10 cellular contexts compared by ENCODE assay signal in genomic region chr20:59338444-59338843, GRCh38. TPM values are rescaled to one million over a fixed set of nuclear protein-coding genes. Genes with fewer than 3 reads are reported as not detected.
DNase-seq lines count a peak whose midpoint lies in the region; ATAC-seq and FAIRE-seq lines count a peak whose summit lies in the region.
"Not testable (repeated sequence)": the region's sequence is repeated elsewhere in the genome, so short reads cannot be mapped to it uniquely, and the experiment has no call there.
"Had no signal": no experiment of that assay in that cellular context is flagged by ENCODE, and none has a peak within 500 bp of the region (broad histone marks: within the 10 kb centered on the region; RNA-seq: fewer than 3 reads in every experiment).

No MANE protein-coding gene starts in this region.

- not testable (repeated sequence) for H3K27me3 ChIP-seq in BLaER1

- peak; percentile 35 for FAIRE-seq in GM18507 (lab: Jason Lieb, UNC)
- peak; percentile 58 for FAIRE-seq in urothelium cell line (lab: Jason Lieb, UNC)

- not testable (repeated sequence) for H3K36me3 ChIP-seq in BLaER1

- not testable (repeated sequence) for H3K9me3 ChIP-seq in BLaER1

- H3K4me1 ChIP-seq in BLaER1 = peaks cover 51% of the 10 kb centered on the region

- DNase-seq in GM18507 (ENCODE audit: extremely low spot score, insufficient read length, low read depth); activated naive CD8-positive, alpha-beta T cell treated with anti-CD3 and anti-CD28 coated beads for 36 hours; naive B cell; urothelium cell line (ENCODE audit: low spot score): not testable (repeated sequence)

- peak overlapping the region; percentile 26 for H3K27ac Mint-ChIP-seq in activated naive CD8-positive, alpha-beta T cell treated with anti-CD3 and anti-CD28 coated beads for 36 hours
- H3K27ac Mint-ChIP-seq in dendritic cell treated with granulocyte-macrophage colony-stimulating factor and Interleukin-4, amounts not matched to agents 40 ng/mL and 50 ng/mL, for 4 days = peak overlapping the region; percentile 33
- H3K27ac Mint-ChIP-seq in naive B cell = peak overlapping the region in 2 of 6 donors; percentile 36 to 87

- H4K20me1 ChIP-seq in BLaER1 = not testable (repeated sequence)

- not testable (repeated sequence) for H3K4me1 Mint-ChIP-seq in activated naive CD8-positive, alpha-beta T cell treated with anti-CD3 and anti-CD28 coated beads for 36 hours; dendritic cell treated with granulocyte-macrophage colony-stimulating factor and Interleukin-4, amounts not matched to agents 40 ng/mL and 50 ng/mL, for 4 days (ENCODE audit: low read depth); naive B cell

- not testable (repeated sequence) for H3K27me3 Mint-ChIP-seq in activated naive CD8-positive, alpha-beta T cell treated with anti-CD3 and anti-CD28 coated beads for 36 hours; dendritic cell treated with granulocyte-macrophage colony-stimulating factor and Interleukin-4, amounts not matched to agents 40 ng/mL and 50 ng/mL, for 4 days
- peaks cover 4 to 12% (median 7%) of the 10 kb centered on the region in 3 donors for H3K27me3 Mint-ChIP-seq in naive B cell

- not testable (repeated sequence) for H3K9ac ChIP-seq in BLaER1

- ATAC-seq in naive B cell (ENCODE audit: low read depth in 2 of 2) = peak; percentile 20 to 34

- H3K4me3 Mint-ChIP-seq in activated naive CD8-positive, alpha-beta T cell treated with anti-CD3 and anti-CD28 coated beads for 36 hours; dendritic cell treated with granulocyte-macrophage colony-stimulating factor and Interleukin-4, amounts not matched to agents 40 ng/mL and 50 ng/mL, for 4 days; naive B cell: not testable (repeated sequence)

- H3K27ac ChIP-seq in BLaER1 = not testable (repeated sequence)

- intact Hi-C loops in dendritic cell treated with granulocyte-macrophage colony-stimulating factor and Interleukin-4, amounts not matched to agents 40 ng/mL and 50 ng/mL, for 4 days (cut with micrococcal nuclease) = not testable (repeated sequence)

- peak overlapping the region; percentile 48 for H3K4me2 ChIP-seq in BLaER1

- not testable (repeated sequence) for H3K9me3 Mint-ChIP-seq in activated naive CD8-positive, alpha-beta T cell treated with anti-CD3 and anti-CD28 coated beads for 36 hours; dendritic cell treated with granulocyte-macrophage colony-stimulating factor and Interleukin-4, amounts not matched to agents 40 ng/mL and 50 ng/mL, for 4 days; naive B cell

- not testable (repeated sequence) for H3K4me3 ChIP-seq in BLaER1

- not testable (repeated sequence) for H3K36me3 Mint-ChIP-seq in activated naive CD8-positive, alpha-beta T cell treated with anti-CD3 and anti-CD28 coated beads for 36 hours; dendritic cell treated with granulocyte-macrophage colony-stimulating factor and Interleukin-4, amounts not matched to agents 40 ng/mL and 50 ng/mL, for 4 days (ENCODE audit: low read depth); naive B cell

RNA-seq across cellular contexts. Expression of gene EDN3, which starts 38.0 kb away (rescaled TPM):
- total RNA-seq in activated naive CD8-positive, alpha-beta T cell treated with anti-CD3 and anti-CD28 coated beads for 36 hours = not detected
- not detected for polyA plus RNA-seq in naive B cell (ENCODE audit: low read depth in 6 of 6)
- total RNA-seq: A172, B cell, Calu3 had no signal
- polyA plus RNA-seq: BJ had no signal
